ENCODE assay signal across 10 cellular contexts in the genomic region with DNA sequence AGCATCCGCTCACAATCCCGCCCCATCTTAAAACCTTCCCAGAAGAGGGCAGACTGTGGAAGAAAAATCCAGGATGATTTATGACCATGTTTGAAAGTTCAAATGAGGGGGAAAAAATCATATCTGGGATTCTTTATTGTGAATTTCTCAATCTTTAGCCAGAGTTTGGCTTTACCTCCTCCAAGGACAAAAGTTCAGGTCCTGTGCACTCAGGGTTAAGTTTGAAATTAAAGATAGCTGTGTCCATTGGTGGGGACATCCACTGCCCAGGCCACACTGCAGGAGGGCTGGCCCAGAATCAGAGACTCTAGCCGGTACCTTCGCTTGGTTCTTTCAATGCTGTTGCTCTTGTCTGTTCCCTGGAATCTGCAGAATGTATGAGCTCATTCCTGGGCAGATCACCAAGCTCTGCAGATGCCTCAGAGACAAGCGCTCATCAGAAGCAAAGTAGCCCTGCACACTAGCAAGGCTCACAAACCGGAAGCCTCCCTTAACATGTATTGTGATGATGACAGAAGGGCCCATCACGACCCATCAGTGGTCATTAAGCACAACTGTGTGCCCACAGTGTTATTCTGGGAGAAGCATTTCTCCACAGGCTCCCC.
A peak's percentile ranks its signal among the peaks of the same experiment; 100 is the strongest.
DNase-seq lines count a peak whose midpoint lies in the region; ATAC-seq and TF ChIP-seq lines count a peak whose summit lies in the region.
"Had no signal": no experiment of that assay in that cellular context is flagged by ENCODE, and none has a peak within 500 bp of the region (broad histone marks: within the 10 kb centered on the region; RNA-seq: fewer than 3 reads in every experiment).

No MANE protein-coding gene starts in this region.

- ATAC-seq in omental fat pad (ENCODE audit: low FRiP score): peak; percentile 59
- ATAC-seq in activated CD8-positive, alpha-beta T cell treated with anti-CD3 and anti-CD28 coated beads for 36 hours: no peak

- POLR2A ChIA-PET in activated CD8-positive, alpha-beta T cell treated with anti-CD3 and anti-CD28 coated beads for 36 hours (lab: Charles Lee): no interaction called here

- H3K9me3 Mint-ChIP-seq in activated CD8-positive, alpha-beta T cell treated with anti-CD3 and anti-CD28 coated beads for 36 hours: no peaks in the 10 kb centered on the region
- H3K9me3 Mint-ChIP-seq: activated CD4-positive, alpha-beta memory T cell treated with anti-CD3 and anti-CD28 coated beads for 36 hours; activated naive CD8-positive, alpha-beta T cell treated with anti-CD3 and anti-CD28 coated beads, Interleukin-2, amount 10 ng/mL, durations not matched to agents 7 days and 5 days had no signal

- H3K4me1 Mint-ChIP-seq in activated CD8-positive, alpha-beta T cell treated with anti-CD3 and anti-CD28 coated beads for 36 hours (ENCODE audit: low read depth): no peaks in the 10 kb centered on the region
- H3K4me1 Mint-ChIP-seq: activated naive CD8-positive, alpha-beta T cell treated with anti-CD3 and anti-CD28 coated beads, Interleukin-2, amount 10 ng/mL, durations not matched to agents 7 days and 5 days had no signal

- no peaks in the 10 kb centered on the region for H3K36me3 Mint-ChIP-seq in activated CD8-positive, alpha-beta T cell treated with anti-CD3 and anti-CD28 coated beads for 36 hours (ENCODE audit: low read depth)
- H3K36me3 Mint-ChIP-seq: activated CD4-positive, alpha-beta memory T cell treated with anti-CD3 and anti-CD28 coated beads for 36 hours; activated naive CD8-positive, alpha-beta T cell treated with anti-CD3 and anti-CD28 coated beads, Interleukin-2, amount 10 ng/mL, durations not matched to agents 7 days and 5 days had no signal

- intact Hi-C loops in activated CD8-positive, alpha-beta T cell treated with anti-CD3 and anti-CD28 coated beads for 36 hours (cut with micrococcal nuclease): no loop called here

- CTCF ChIA-PET in activated CD8-positive, alpha-beta T cell treated with anti-CD3 and anti-CD28 coated beads for 36 hours (lab: Charles Lee): no interaction called here

- H3K27ac Mint-ChIP-seq in activated CD8-positive, alpha-beta T cell treated with anti-CD3 and anti-CD28 coated beads for 36 hours: no peak overlapping the region
- H3K27ac Mint-ChIP-seq: activated CD4-positive, alpha-beta memory T cell treated with anti-CD3 and anti-CD28 coated beads for 36 hours; activated naive CD8-positive, alpha-beta T cell treated with anti-CD3 and anti-CD28 coated beads, Interleukin-2, amount 10 ng/mL, durations not matched to agents 7 days and 5 days had no signal

- H3K27me3 Mint-ChIP-seq in activated CD8-positive, alpha-beta T cell treated with anti-CD3 and anti-CD28 coated beads for 36 hours: no peaks in the 10 kb centered on the region
- H3K27me3 Mint-ChIP-seq: activated CD4-positive, alpha-beta memory T cell treated with anti-CD3 and anti-CD28 coated beads for 36 hours; activated naive CD8-positive, alpha-beta T cell treated with anti-CD3 and anti-CD28 coated beads, Interleukin-2, amount 10 ng/mL, durations not matched to agents 7 days and 5 days had no signal

- TF ChIP-seq CTCF in omental fat pad (IDR thresholded peaks at IDR 0.05): no peak
- TF ChIP-seq CTCF in activated CD8-positive, alpha-beta T cell treated with anti-CD3 and anti-CD28 coated beads for 36 hours (IDR thresholded peaks at IDR 0.05): no peak

- H3K4me3 Mint-ChIP-seq in activated CD8-positive, alpha-beta T cell treated with anti-CD3 and anti-CD28 coated beads for 36 hours: no peak overlapping the region
- H3K4me3 Mint-ChIP-seq: activated CD4-positive, alpha-beta memory T cell treated with anti-CD3 and anti-CD28 coated beads for 36 hours; activated naive CD8-positive, alpha-beta T cell treated with anti-CD3 and anti-CD28 coated beads, Interleukin-2, amount 10 ng/mL, durations not matched to agents 7 days and 5 days had no signal

- peak; percentile 11 for DNase-seq in EH (ENCODE audit: low read depth)
- peak; percentile 34 for DNase-seq in NCI-H69 (lab: John Stamatoyannopoulos, UW)
- peak; percentile 72 for DNase-seq in glomerular visceral epithelial cell (ENCODE audit: extremely low spot score)
- no peak for DNase-seq in omental fat pad (ENCODE audit: low spot score)
- no peak for DNase-seq in KG1 (lab: John Stamatoyannopoulos, UW)
- DNase-seq in DMS153 treated with DMSO at 0.1 percent for 48 hours (lab: John Stamatoyannopoulos, UW; ENCODE audit: unreplicated experiment): no peak
- no peak for DNase-seq in DMS114 treated with DMSO at 0.1 percent for 48 hours (lab: John Stamatoyannopoulos, UW; ENCODE audit: unreplicated experiment)
- no peak for DNase-seq in activated CD8-positive, alpha-beta T cell treated with anti-CD3 and anti-CD28 coated beads for 36 hours
- DNase-seq: activated CD4-positive, alpha-beta memory T cell treated with anti-CD3 and anti-CD28 coated beads for 36 hours; activated naive CD8-positive, alpha-beta T cell treated with anti-CD3 and anti-CD28 coated beads, Interleukin-2, amount 10 ng/mL, durations not matched to agents 7 days and 5 days had no signal

Comparison
In these comparisons a context has a peak if more than half of its experiments do, and no peak if none do; other contexts are left out.
1. DNase-seq: peak in EH (single experiment), NCI-H69 (single experiment) and glomerular visceral epithelial cell (single experiment); none in omental fat pad (single experiment), KG1 (single experiment), DMS153 treated with DMSO at 0.1 percent for 48 hours (single experiment), DMS114 treated with DMSO at 0.1 percent for 48 hours (single experiment) and activated CD8-positive, alpha-beta T cell treated with anti-CD3 and anti-CD28 coated beads for 36 hours (single experiment).